ENCODE assay signal across 12 cellular contexts in genomic region chr5:62791059-62791458, GRCh38.
DNase-seq lines count a peak whose midpoint lies in the region; ATAC-seq, FAIRE-seq and TF ChIP-seq lines count a peak whose summit lies in the region.
"Had no signal": no experiment of that assay in that cellular context is flagged by ENCODE, and none has a peak within 500 bp of the region (broad histone marks: within the 10 kb centered on the region; RNA-seq: fewer than 3 reads in every experiment).

No MANE protein-coding gene starts in this region.

- no peaks in the 10 kb centered on the region for H4K20me1 ChIP-seq in GM12878 (ENCODE audit: control insufficient read depth, insufficient read depth)

- no peaks in the 10 kb centered on the region for H3K36me3 ChIP-seq in GM12878 (ENCODE audit: control insufficient read depth in 2 of 2, insufficient read depth in 2 of 2, low read length in 1 of 2)

- peak; percentile 21; the same call in 1 of the 2 replicates for TF ChIP-seq RAD21 in GM12878 (IDR thresholded peaks at IDR 0.05; ENCODE audit: insufficient read depth, low read depth, low read length)

- RAD21 ChIA-PET in GM12878 (lab: Charles Lee; ENCODE audit: unreplicated experiment), result no interaction called here

- no peak for TF ChIP-seq POLR2A in GM12878 (IDR thresholded peaks at IDR 0.05; ENCODE audit: low read depth, low read length)

- H3K27me3 Mint-ChIP-seq in nephron progenitor cell (ENCODE audit: low read depth, poor library complexity), result no peaks in the 10 kb centered on the region

- H3K9ac ChIP-seq in GM12878 (ENCODE audit: control insufficient read depth, insufficient read depth, low read length), result no peak overlapping the region

- H3K4me1 ChIP-seq in GM12878 (ENCODE audit: control insufficient read depth, insufficient read depth, low read length), result no peaks in the 10 kb centered on the region

- in situ Hi-C loops in GM12878 (cut with MboI), result loop anchor here (25.0 kb wide), 1 partner anchor 579 kb away; no protein-coding TSS in a partner anchor

- H3K9me3 ChIP-seq in GM12878 (replicated peaks; ENCODE audit: control insufficient read depth, insufficient read depth, low read length), result no peaks in the 10 kb centered on the region

- no peak for TF ChIP-seq EP300 in GM12878 (IDR thresholded peaks at IDR 0.05; ENCODE audit: borderline replicate concordance in 1 of 2, control insufficient read depth in 1 of 2, low read depth in 2 of 2, low read length in 2 of 2)

- H3K4me3 ChIP-seq in GM12878, result no peak overlapping the region

- intact Hi-C loops in GM12878 (cut with micrococcal nuclease; ENCODE audit: unreplicated experiment), result no loop called here

- H3K4me3 Mint-ChIP-seq in nephron progenitor cell, result no peak overlapping the region
- H3K4me3 Mint-ChIP-seq: activated T-cell treated with anti-CD3 and anti-CD28 coated beads, Interleukin-2, amount 50 U/mL, for 72 hours; IgD-negative memory B cell had no signal

- POLR2A ChIA-PET in GM12878 (lab: Charles Lee), result no interaction called here

- H3K4me1 Mint-ChIP-seq in nephron progenitor cell, result no peaks in the 10 kb centered on the region
- H3K4me1 Mint-ChIP-seq: IgD-negative memory B cell had no signal

- H3K79me2 ChIP-seq in GM12878 (ENCODE audit: control insufficient read depth, insufficient read depth, low read length), result no peaks in the 10 kb centered on the region

- no peak overlapping the region for H3K27ac Mint-ChIP-seq in nephron progenitor cell
- H3K27ac Mint-ChIP-seq: activated T-cell treated with anti-CD3 and anti-CD28 coated beads, Interleukin-2, amount 50 U/mL, for 72 hours; IgD-negative memory B cell had no signal

- peak; percentile 35 for TF ChIP-seq CTCF in GM12873 (IDR thresholded peaks at IDR 0.05; ENCODE audit: insufficient read depth, low read depth, low read length, missing control alignments)
- TF ChIP-seq CTCF in GM12878 (IDR thresholded peaks at IDR 0.05 in 2 of 3, conservative IDR thresholded peaks at IDR 0.05 in 1 of 3; ENCODE audit: control insufficient read depth in 2 of 3, extremely low read depth in 1 of 3, insufficient read depth in 1 of 3, low read depth in 3 of 3, low read length in 3 of 3), result peak in 2 of 3 experiments; percentile 13 to 21; a peak in 2 of 6 replicates
- peak; percentile 5 for TF ChIP-seq CTCF in nephron progenitor cell (IDR thresholded peaks at IDR 0.05)

- SMC1A ChIA-PET in GM12878 (lab: Charles Lee; ENCODE audit: uncharacterized antibody, unreplicated experiment), result no interaction called here

- 0% methylated on average over 2 of the region's 2 CpGs for WGBS in GM12878 (ENCODE audit: insufficient coverage, insufficient replicate concordance, low lambda C conversion rate, missing lambda C conversion rate)

- CTCF ChIA-PET in GM12878 (lab: Yijun Ruan, JAX), result no interaction called here

- DNase-seq in LHCN-M2 (ENCODE audit: low read depth), result peak; percentile 1
- no peak for DNase-seq in GM12878 (ENCODE audit: low read depth, low spot score)
- DNase-seq in nephron progenitor cell, result no peak
- no peak for DNase-seq in SHP77 (lab: John Stamatoyannopoulos, UW)
- DNase-seq: activated T-cell treated with anti-CD3 and anti-CD28 coated beads, Interleukin-2, amount 50 U/mL, for 72 hours; effector memory CD4-positive, alpha-beta T cell; left ventricle myocardium superior; small intestine had no signal

- 0 out of 3 replicates have a peak, but pooled peaks have one; percentile 23 for ATAC-seq in GM12878
- no peak for ATAC-seq in HG02759 (IDR thresholded peaks at IDR 0.05; ENCODE audit: unreplicated experiment)
- ATAC-seq in GM21737 (IDR thresholded peaks at IDR 0.05; ENCODE audit: unreplicated experiment), result no peak
- ATAC-seq: activated T-cell treated with anti-CD3 and anti-CD28 coated beads, Interleukin-2, amount 50 U/mL, for 72 hours had no signal

- no peaks in the 10 kb centered on the region for H3K9me3 Mint-ChIP-seq in nephron progenitor cell
- H3K9me3 Mint-ChIP-seq: activated T-cell treated with anti-CD3 and anti-CD28 coated beads, Interleukin-2, amount 50 U/mL, for 72 hours; IgD-negative memory B cell had no signal

- H3K36me3 Mint-ChIP-seq in nephron progenitor cell (ENCODE audit: low read depth), result no peaks in the 10 kb centered on the region
- H3K36me3 Mint-ChIP-seq: IgD-negative memory B cell had no signal

- H3K4me2 ChIP-seq in GM12878 (ENCODE audit: control insufficient read depth, insufficient read depth), result no peak overlapping the region

- no peak for FAIRE-seq in GM12878 (lab: Jason Lieb, UNC)
- FAIRE-seq: small intestine had no signal

- no TSS peak for BruUV-seq in GM12878 (replicated peaks; lab: Mats Ljungman, UMichigan)

- H3K27ac ChIP-seq in GM12878 (ENCODE audit: control insufficient read depth, insufficient read depth), result no peak overlapping the region

- H2AFZ ChIP-seq in GM12878 (ENCODE audit: control insufficient read depth, low read depth, low read length), result no peak overlapping the region

- no peaks in the 10 kb centered on the region; a peak in 1 of 4 replicates for H3K27me3 ChIP-seq in GM12878 (replicated peaks in 1 of 2; ENCODE audit: control insufficient read depth in 2 of 2, insufficient read depth in 2 of 2, low read length in 1 of 2)

TF ChIP-seq in GM12878, 131 proteins besides CTCF, POLR2A, EP300 and RAD21 (continues in another document):
- no peak for TF ChIP-seq CHD1 (IDR thresholded peaks at IDR 0.05; ENCODE audit: low read depth, low read length)
- TF ChIP-seq FOXM1 (IDR thresholded peaks at IDR 0.05; ENCODE audit: low read depth, low read length), result no peak
- TF ChIP-seq ZBED1 (IDR thresholded peaks at IDR 0.05; ENCODE audit: borderline replicate concordance), result no peak
- TF ChIP-seq LARP7 (IDR thresholded peaks at IDR 0.05), result no peak
- no peak for TF ChIP-seq SMAD5 (IDR thresholded peaks at IDR 0.05; ENCODE audit: low read depth)
- no peak for TF ChIP-seq TARDBP (IDR thresholded peaks at IDR 0.05; ENCODE audit: borderline replicate concordance)
- TF ChIP-seq RB1 (IDR thresholded peaks at IDR 0.05; ENCODE audit: borderline replicate concordance), result no peak
- no peak for TF ChIP-seq IRF4 (IDR thresholded peaks at IDR 0.05; ENCODE audit: low read depth, low read length)
- TF ChIP-seq SKIL (IDR thresholded peaks at IDR 0.05; ENCODE audit: low read depth, poor library complexity, severe bottlenecking), result no peak
- TF ChIP-seq SUPT20H (IDR thresholded peaks at IDR 0.05; ENCODE audit: borderline replicate concordance, control insufficient read depth, low read depth, low read length), result no peak
- no peak for TF ChIP-seq MLLT1 (IDR thresholded peaks at IDR 0.05)
- TF ChIP-seq ELK1 (IDR thresholded peaks at IDR 0.05; ENCODE audit: low read depth, low read length), result no peak
- no peak for TF ChIP-seq SMAD1 (IDR thresholded peaks at IDR 0.05; ENCODE audit: low read depth, partially characterized antibody)
- TF ChIP-seq USF1 (IDR thresholded peaks at IDR 0.05; ENCODE audit: borderline replicate concordance, extremely low read length, insufficient read depth, low read depth, low read length), result no peak
